1 cellular context compared by ENCODE assay signal in the genomic region with DNA sequence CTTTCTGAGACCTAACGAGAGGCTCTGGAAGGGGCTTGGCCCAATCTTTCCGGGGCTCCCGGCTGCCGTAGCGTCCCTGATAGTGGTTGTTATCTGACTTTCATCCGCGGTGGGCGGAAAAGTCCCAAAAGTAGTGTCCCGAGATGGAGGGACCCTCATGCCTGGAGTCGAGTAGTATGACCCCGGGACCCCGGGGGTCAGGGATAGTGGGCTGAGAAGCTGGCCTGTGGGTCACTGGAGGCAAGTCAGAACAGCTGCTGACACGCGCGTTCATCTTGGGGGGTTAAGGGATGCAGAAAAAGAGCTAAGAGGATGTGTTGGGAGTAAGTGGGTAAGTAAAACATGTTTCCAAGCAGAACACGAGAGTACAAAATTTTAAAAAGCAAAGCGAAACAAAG.
TF ChIP-seq lines count a peak whose summit lies in the region.

No MANE protein-coding gene starts in this region.

TF ChIP-seq in K562, 482 proteins besides CTCF, POLR2A, EP300 and RAD21 (continued from another document):
- TF ChIP-seq, protein P1, sequence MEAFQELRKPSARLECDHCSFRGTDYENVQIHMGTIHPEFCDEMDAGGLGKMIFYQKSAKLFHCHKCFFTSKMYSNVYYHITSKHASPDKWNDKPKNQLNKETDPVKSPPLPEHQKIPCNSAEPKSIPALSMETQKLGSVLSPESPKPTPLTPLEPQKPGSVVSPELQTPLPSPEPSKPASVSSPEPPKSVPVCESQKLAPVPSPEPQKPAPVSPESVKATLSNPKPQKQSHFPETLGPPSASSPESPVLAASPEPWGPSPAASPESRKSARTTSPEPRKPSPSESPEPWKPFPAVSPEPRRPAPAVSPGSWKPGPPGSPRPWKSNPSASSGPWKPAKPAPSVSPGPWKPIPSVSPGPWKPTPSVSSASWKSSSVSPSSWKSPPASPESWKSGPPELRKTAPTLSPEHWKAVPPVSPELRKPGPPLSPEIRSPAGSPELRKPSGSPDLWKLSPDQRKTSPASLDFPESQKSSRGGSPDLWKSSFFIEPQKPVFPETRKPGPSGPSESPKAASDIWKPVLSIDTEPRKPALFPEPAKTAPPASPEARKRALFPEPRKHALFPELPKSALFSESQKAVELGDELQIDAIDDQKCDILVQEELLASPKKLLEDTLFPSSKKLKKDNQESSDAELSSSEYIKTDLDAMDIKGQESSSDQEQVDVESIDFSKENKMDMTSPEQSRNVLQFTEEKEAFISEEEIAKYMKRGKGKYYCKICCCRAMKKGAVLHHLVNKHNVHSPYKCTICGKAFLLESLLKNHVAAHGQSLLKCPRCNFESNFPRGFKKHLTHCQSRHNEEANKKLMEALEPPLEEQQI (IDR thresholded peaks at IDR 0.05), result no peak
